In genomic region chr10:62358151-62358550, GRCh38 we compare ENCODE assay signal across 2 cellular contexts. TPM values are rescaled to one million over a fixed set of nuclear protein-coding genes. Genes with fewer than 3 reads are reported as not detected.
"Had no signal": no experiment of that assay in that cellular context is flagged by ENCODE, and none has a peak within 500 bp of the region (broad histone marks: within the 10 kb centered on the region; RNA-seq: fewer than 3 reads in every experiment).

No MANE protein-coding gene starts in this region.

RNA-seq across cellular contexts. Expression of gene ZNF365, which starts 16.0 kb away (rescaled TPM):
- total RNA-seq: G401, GM12878 had no signal
